In the genomic region with DNA sequence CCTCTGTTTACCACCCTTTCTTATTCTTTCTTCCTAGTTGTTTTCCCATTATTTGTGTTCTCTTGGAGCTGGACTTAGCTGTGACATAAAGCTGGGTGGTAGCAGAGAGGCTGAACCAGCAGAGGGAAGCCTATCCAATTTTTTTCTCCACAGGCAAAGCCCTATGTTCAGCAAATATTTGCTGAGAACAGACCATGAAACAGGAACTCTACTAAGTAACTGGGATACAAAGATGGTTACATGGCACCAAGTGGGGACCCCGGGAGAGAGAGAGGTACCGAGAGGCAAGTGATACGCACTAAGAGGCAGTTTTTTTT, we compare ENCODE assay signal across 12 cellular contexts. TPM values are rescaled to one million over a fixed set of nuclear protein-coding genes. Genes with fewer than 3 reads are reported as not detected.
A peak's percentile ranks its signal among the peaks of the same experiment; 100 is the strongest.
DNase-seq lines count a peak whose midpoint lies in the region; ATAC-seq and TF ChIP-seq lines count a peak whose summit lies in the region.
"Had no signal": no experiment of that assay in that cellular context is flagged by ENCODE, and none has a peak within 500 bp of the region (broad histone marks: within the 10 kb centered on the region; RNA-seq: fewer than 3 reads in every experiment).

No MANE protein-coding gene starts in this region.

- DNase-seq in heart right ventricle (no peak), right atrium auricular region (ENCODE audit: low spot score) (no peak), RWPE2 (ENCODE audit: low spot score) (no peak), upper lobe of left lung (no peak), DMS79 (lab: John Stamatoyannopoulos, UW) (no peak), GDM1 (lab: John Stamatoyannopoulos, UW) (no peak)
- DNase-seq: activated effector memory CD4-positive, alpha-beta T cell treated with Interleukin-2 at 50 U/mL for 16 hours had no signal

- peaks cover 0 to 8% (median 4%) of the 10 kb centered on the region in 9 donors for H3K4me1 ChIP-seq in heart right ventricle
- H3K4me1 ChIP-seq in right atrium auricular region = peaks cover 0 to 7% of the 10 kb centered on the region in 2 donors
- peaks cover 5% of the 10 kb centered on the region for H3K4me1 ChIP-seq in RWPE2 (ENCODE audit: insufficient read depth, poor library complexity, severe bottlenecking)
- H3K4me1 ChIP-seq in gastroesophageal sphincter = peaks cover 0 to 13% (median 0%) of the 10 kb centered on the region in 3 donors
- peaks cover 3 to 21% (median 8%) of the 10 kb centered on the region in 4 donors for H3K4me1 ChIP-seq in upper lobe of left lung
- H3K4me1 ChIP-seq: BE2C had no signal

- TF ChIP-seq POLR2A in gastroesophageal sphincter (IDR thresholded peaks at IDR 0.05) = no peak
- TF ChIP-seq POLR2A in upper lobe of left lung (IDR thresholded peaks at IDR 0.05) = no peak

- intact Hi-C loops in heart right ventricle (cut with DNase I) = loop anchor here in 6 of 10 donors (1.0 to 10.0 kb wide), 5 partner anchors 67 to 135 kb away; a partner anchor contains a TSS

- TF ChIP-seq CTCF in heart right ventricle (IDR thresholded peaks at IDR 0.05) = no peak
- TF ChIP-seq CTCF in right atrium auricular region (IDR thresholded peaks at IDR 0.05) = no peak
- no peak for TF ChIP-seq CTCF in RWPE2 (IDR thresholded peaks at IDR 0.05; ENCODE audit: poor library complexity, severe bottlenecking)
- TF ChIP-seq CTCF in gastroesophageal sphincter (IDR thresholded peaks at IDR 0.05) = no peak
- TF ChIP-seq CTCF in upper lobe of left lung (IDR thresholded peaks at IDR 0.05) = no peak

- no peak for TF ChIP-seq EP300 in gastroesophageal sphincter (IDR thresholded peaks at IDR 0.05)
- no peak for TF ChIP-seq EP300 in upper lobe of left lung (IDR thresholded peaks at IDR 0.05)

- ATAC-seq in heart right ventricle = peak in 6 of 8 donors; percentile 14 to 29 (median 22)
- ATAC-seq in RWPE2 (ENCODE audit: low read depth) = peak; percentile 18; the same call in 1 of the 3 replicates
- ATAC-seq in gastroesophageal sphincter = peak; percentile 22
- peak in 1 of 2 donors; percentile 21 for ATAC-seq in upper lobe of left lung (ENCODE audit: low FRiP score in 2 of 2)
- ATAC-seq in GM18867 (IDR thresholded peaks at IDR 0.05; ENCODE audit: unreplicated experiment) = no peak

- H3K27me3 ChIP-seq in heart right ventricle (no peaks in the 10 kb centered on the region), right atrium auricular region (no peaks in the 10 kb centered on the region), RWPE2 (ENCODE audit: insufficient read depth, poor library complexity, severe bottlenecking) (no peaks in the 10 kb centered on the region), gastroesophageal sphincter (no peaks in the 10 kb centered on the region), upper lobe of left lung (no peaks in the 10 kb centered on the region)
- H3K27me3 ChIP-seq: BE2C had no signal

- peaks cover 0 to 3% (median 0%) of the 10 kb centered on the region in 9 donors for H3K36me3 ChIP-seq in heart right ventricle
- H3K36me3 ChIP-seq in right atrium auricular region = no peaks in the 10 kb centered on the region
- H3K36me3 ChIP-seq in RWPE2 (ENCODE audit: low read depth) = no peaks in the 10 kb centered on the region
- peaks cover 0 to under 1% of the 10 kb centered on the region in 2 donors for H3K36me3 ChIP-seq in gastroesophageal sphincter
- H3K36me3 ChIP-seq in upper lobe of left lung = no peaks in the 10 kb centered on the region
- H3K36me3 ChIP-seq: BE2C had no signal

- no peak overlapping the region for H3K27ac ChIP-seq in heart right ventricle
- H3K27ac ChIP-seq in right atrium auricular region = peak overlapping the region in 1 of 2 donors; percentile 36
- H3K27ac ChIP-seq in RWPE2 (ENCODE audit: poor library complexity, severe bottlenecking) = no peak overlapping the region
- peak overlapping the region in 2 of 4 donors; percentile 26 to 62 for H3K27ac ChIP-seq in gastroesophageal sphincter
- H3K27ac ChIP-seq in upper lobe of left lung = peak overlapping the region in 3 of 4 donors; percentile 7 to 64 (median 54)

- no peak overlapping the region for H3K4me3 ChIP-seq in heart right ventricle
- H3K4me3 ChIP-seq in right atrium auricular region = no peak overlapping the region
- H3K4me3 ChIP-seq in RWPE2 (ENCODE audit: severe bottlenecking) = no peak overlapping the region
- no peak overlapping the region for H3K4me3 ChIP-seq in gastroesophageal sphincter
- H3K4me3 ChIP-seq in upper lobe of left lung = peak overlapping the region in 1 of 4 donors; percentile 10

- H3K9me3 ChIP-seq in heart right ventricle = no peaks in the 10 kb centered on the region
- no peaks in the 10 kb centered on the region for H3K9me3 ChIP-seq in right atrium auricular region
- H3K9me3 ChIP-seq in RWPE2 (ENCODE audit: severe bottlenecking) = no peaks in the 10 kb centered on the region
- H3K9me3 ChIP-seq in gastroesophageal sphincter = no peaks in the 10 kb centered on the region
- no peaks in the 10 kb centered on the region for H3K9me3 ChIP-seq in upper lobe of left lung
- H3K9me3 ChIP-seq: BE2C had no signal

- 91 to 97% methylated on average over 3 of the region's 3 CpGs for WGBS in heart right ventricle, 2 donors
- 93 to 97% methylated on average over 3 of the region's 3 CpGs for WGBS in gastroesophageal sphincter (ENCODE audit: low coverage in 1 of 2), 2 donors
- 83 to 93% methylated on average over 3 of the region's 3 CpGs for WGBS in upper lobe of left lung, 2 donors

RNA-seq across cellular contexts. Expression of a gene that starts 6.6 kb away (rescaled TPM):
- total RNA-seq in heart right ventricle (1 to 10 TPM in 2 of 10 donors, under 1 TPM in 1, not detected in 7; 0.76 to 1.1 (median 1.1) TPM), right atrium auricular region (not detected), gastroesophageal sphincter (not detected), upper lobe of left lung (1 to 10 TPM in 2 of 6 donors, not detected in 4; 5.9 to 6.5 TPM)
- under 1 TPM in 1 of 2 donors, not detected in 1; 0.22 TPM for polyA plus RNA-seq in heart right ventricle
- total RNA-seq: cerebellum, lung microvascular endothelial cell had no signal

RNA-seq across cellular contexts. Expression of a gene that starts 7.6 kb away (rescaled TPM):
- total RNA-seq in heart right ventricle = 100 to 1,000 TPM in 7 of 10 donors, 10 to 100 TPM in 3; 75.2 to 345 (median 129) TPM
- 10 to 100 TPM; 85.9 to 97.6 TPM for polyA plus RNA-seq in heart right ventricle
- total RNA-seq in right atrium auricular region = 100 to 1,000 TPM; 469 to 975 TPM
- total RNA-seq in gastroesophageal sphincter = 100 to 1,000 TPM in 3 of 4 donors, 10 to 100 TPM in 1; 95.9 to 275 (median 151) TPM
- 100 to 1,000 TPM; 149 to 452 (median 344) TPM for total RNA-seq in upper lobe of left lung

RNA-seq across cellular contexts. Expression of a gene that starts 21.2 kb away (rescaled TPM):
- total RNA-seq in heart right ventricle = 100 to 1,000 TPM; 103 to 135 (median 112) TPM
- polyA plus RNA-seq in heart right ventricle = 10 to 100 TPM; 55.2 to 61.8 TPM
- total RNA-seq in right atrium auricular region = 10 to 100 TPM; 48.9 to 58.6 TPM
- 10 to 100 TPM; 71.6 to 79.9 (median 75.1) TPM for total RNA-seq in gastroesophageal sphincter
- 100 to 1,000 TPM in 5 of 6 donors, 10 to 100 TPM in 1; 77.5 to 137 (median 119) TPM for total RNA-seq in upper lobe of left lung

RNA-seq across cellular contexts. Expression of a gene that starts 44.6 kb away (rescaled TPM):
- total RNA-seq in heart right ventricle (under 1 TPM in 4 of 10 donors, not detected in 6; 0.07 to 0.45 (median 0.18) TPM), right atrium auricular region (under 1 TPM in 1 of 2 donors, not detected in 1; 0.28 TPM), gastroesophageal sphincter (not detected), upper lobe of left lung (under 1 TPM in 4 of 6 donors, not detected in 2; 0.11 to 0.91 (median 0.30) TPM)
- under 1 TPM; 0.01 to 0.07 TPM for polyA plus RNA-seq in heart right ventricle
- total RNA-seq: cerebellum had no signal

Comparison
In these comparisons a context has a peak if more than half of its experiments do, and no peak if none do; other contexts are left out.
1. H3K27ac ChIP-seq: peak in upper lobe of left lung (3 of 4); none in heart right ventricle (0 of 10) and RWPE2 (single experiment).